In genomic region chr5:153504726-153505125, GRCh38 we compare ENCODE assay signal across 26 cellular contexts. TPM values are rescaled to one million over a fixed set of nuclear protein-coding genes. Genes with fewer than 3 reads are reported as not detected.
DNase-seq lines count a peak whose midpoint lies in the region; ATAC-seq and TF ChIP-seq lines count a peak whose summit lies in the region.
"Had no signal": no experiment of that assay in that cellular context is flagged by ENCODE, and none has a peak within 500 bp of the region (broad histone marks: within the 10 kb centered on the region; RNA-seq: fewer than 3 reads in every experiment).

No MANE protein-coding gene starts in this region.

- no peak overlapping the region for H3K14ac ChIP-seq in trophoblast cell (ENCODE audit: low read length)

- H3K27me3 ChIP-seq in esophagus muscularis mucosa (no peaks in the 10 kb centered on the region), trophoblast cell (ENCODE audit: insufficient read depth, low read length) (no peaks in the 10 kb centered on the region)
- H3K27me3 ChIP-seq: heart left ventricle, neural progenitor cell had no signal

- peaks cover 0 to 6% (median 3%) of the 10 kb centered on the region in 4 donors for H3K9me3 ChIP-seq in esophagus muscularis mucosa
- no peaks in the 10 kb centered on the region for H3K9me3 ChIP-seq in trophoblast cell (ENCODE audit: insufficient read depth, low read depth, low read length)
- H3K9me3 ChIP-seq: thoracic aorta had no signal

- no peak overlapping the region for H3K9ac ChIP-seq in trophoblast cell (ENCODE audit: low read length)
- H3K9ac ChIP-seq: neural progenitor cell had no signal

- H2AFZ ChIP-seq in trophoblast cell (ENCODE audit: insufficient read depth, low read length, poor library complexity): no peak overlapping the region
- H2AFZ ChIP-seq: neural progenitor cell had no signal

- H3K23ac ChIP-seq in trophoblast cell (ENCODE audit: low read length): no peak overlapping the region

- H3K27ac Mint-ChIP-seq in activated T-helper 2 cell treated with anti-CD3 and anti-CD28 coated beads, Interferon-gamma antibody, Interleukin-2, Interleukin-4, amounts not matched to agents 10 μg/mL and 5 μg/mL and 100 μg/mL, durations not matched to agents 14 hours and 24 hours and 36 hours: no peak overlapping the region
- H3K27ac Mint-ChIP-seq: activated CD8-positive, alpha-beta T cell treated with anti-CD3 and anti-CD28 coated beads, Interleukin-2, amount 10 ng/mL, durations not matched to agents 7 days and 5 days; activated naive CD8-positive, alpha-beta T cell treated with anti-CD3 and anti-CD28 coated beads, Interleukin-2, amount 50 U/mL, for 24 hours; CD4-positive, alpha-beta memory T cell had no signal

- H3K4ac ChIP-seq in trophoblast cell (ENCODE audit: low read depth, low read length): no peak overlapping the region

- no peak overlapping the region for H4K91ac ChIP-seq in trophoblast cell (ENCODE audit: low read depth, low read length)

- H3K4me1 ChIP-seq in esophagus muscularis mucosa (no peaks in the 10 kb centered on the region), trophoblast cell (ENCODE audit: control insufficient read depth in 1 of 2, insufficient read depth in 2 of 2, low read length in 2 of 2) (no peaks in the 10 kb centered on the region)
- H3K4me1 ChIP-seq: heart left ventricle had no signal

- no peak overlapping the region for H2BK120ac ChIP-seq in trophoblast cell (ENCODE audit: insufficient read depth, low read length, poor library complexity)

- peak; percentile 17 for DNase-seq in DMS79 treated with DMSO at 0.1 percent for 48 hours (lab: John Stamatoyannopoulos, UW)
- no peak for DNase-seq in DMS79 (lab: John Stamatoyannopoulos, UW)
- peak; percentile 9 for DNase-seq in NCI-H1694 (lab: John Stamatoyannopoulos, UW)
- peak; percentile 99 for DNase-seq in NCI-H69 (lab: John Stamatoyannopoulos, UW)
- peak; percentile 70 for DNase-seq in esophagus muscularis mucosa (ENCODE audit: extremely low spot score)
- DNase-seq in activated T-helper 2 cell treated with anti-CD3 and anti-CD28 coated beads, Interferon-gamma antibody, Interleukin-2, Interleukin-4, amounts not matched to agents 10 μg/mL and 5 μg/mL and 100 μg/mL, durations not matched to agents 14 hours and 24 hours and 36 hours (ENCODE audit: low spot score): no peak
- DNase-seq in trophoblast cell: no peak
- DNase-seq: activated CD4-positive, CD25-positive, alpha-beta regulatory T cell treated with anti-CD3 and anti-CD28 coated beads, Interleukin-2, amount 50 U/mL, for 72 hours; activated CD8-positive, alpha-beta T cell treated with anti-CD3 and anti-CD28 coated beads, Interleukin-2, amount 10 ng/mL, durations not matched to agents 7 days and 5 days; activated effector memory CD4-positive, alpha-beta T cell treated with anti-CD3 and anti-CD28 coated beads, Interleukin-2, amount 50 U/mL, for 16 hours; activated naive CD8-positive, alpha-beta T cell treated with anti-CD3 and anti-CD28 coated beads, Interleukin-2, amount 50 U/mL, for 24 hours; activated T-cell treated with anti-CD3 and anti-CD28 coated beads for 4 hours; AML-193; CD4-positive, alpha-beta memory T cell; cerebellar nuclear complex; heart left ventricle; KBM-7; stimulated activated CD4-positive, alpha-beta T cell treated with anti-CD3 and anti-CD28 coated beads, Interleukin-15, amount 100 ng/mL, for 24 hours; stimulated activated naive CD8-positive, alpha-beta T cell treated with anti-CD3 and anti-CD28 coated beads, Interleukin-15, Interleukin-2, amounts not matched to agents 100 U/mL and 50 U/mL, for 24 hours; T-helper 1 cell had no signal

- H4K8ac ChIP-seq in trophoblast cell (ENCODE audit: low read depth, low read length): no peak overlapping the region

- no peak overlapping the region for H3K4me2 ChIP-seq in trophoblast cell (ENCODE audit: low read length)
- H3K4me2 ChIP-seq: neural progenitor cell had no signal

- H3K79me2 ChIP-seq in trophoblast cell (ENCODE audit: control insufficient read depth, insufficient read depth, low read length, poor library complexity): no peaks in the 10 kb centered on the region

- H3K36me3 ChIP-seq in esophagus muscularis mucosa (no peaks in the 10 kb centered on the region), trophoblast cell (ENCODE audit: control insufficient read depth in 1 of 2, insufficient read depth in 2 of 2, low read length in 2 of 2) (no peaks in the 10 kb centered on the region)
- H3K36me3 ChIP-seq: heart left ventricle, neural progenitor cell, thoracic aorta had no signal

- no peaks in the 10 kb centered on the region for H3K4me1 Mint-ChIP-seq in activated T-helper 2 cell treated with anti-CD3 and anti-CD28 coated beads, Interferon-gamma antibody, Interleukin-2, Interleukin-4, amounts not matched to agents 10 μg/mL and 5 μg/mL and 100 μg/mL, durations not matched to agents 14 hours and 24 hours and 36 hours (ENCODE audit: low read depth)
- H3K4me1 Mint-ChIP-seq: activated naive CD8-positive, alpha-beta T cell treated with anti-CD3 and anti-CD28 coated beads, Interleukin-2, amount 50 U/mL, for 24 hours; CD4-positive, alpha-beta memory T cell had no signal

- WGBS in esophagus muscularis mucosa: 90% methylated on average over 3 of the region's 3 CpGs
- no CpG with 5 or more reads among the region's 3 CpGs for WGBS in trophoblast cell (ENCODE audit: extremely low coverage, insufficient coverage, insufficient read length)

- H3K4me3 Mint-ChIP-seq in activated T-helper 2 cell treated with anti-CD3 and anti-CD28 coated beads, Interferon-gamma antibody, Interleukin-2, Interleukin-4, amounts not matched to agents 10 μg/mL and 5 μg/mL and 100 μg/mL, durations not matched to agents 14 hours and 24 hours and 36 hours (ENCODE audit: low read depth): no peak overlapping the region
- H3K4me3 Mint-ChIP-seq: activated CD8-positive, alpha-beta T cell treated with anti-CD3 and anti-CD28 coated beads, Interleukin-2, amount 10 ng/mL, durations not matched to agents 7 days and 5 days; activated naive CD8-positive, alpha-beta T cell treated with anti-CD3 and anti-CD28 coated beads, Interleukin-2, amount 50 U/mL, for 24 hours; CD4-positive, alpha-beta memory T cell; neural progenitor cell had no signal

- H3K27me3 Mint-ChIP-seq in activated T-helper 2 cell treated with anti-CD3 and anti-CD28 coated beads, Interferon-gamma antibody, Interleukin-2, Interleukin-4, amounts not matched to agents 10 μg/mL and 5 μg/mL and 100 μg/mL, durations not matched to agents 14 hours and 24 hours and 36 hours (ENCODE audit: low read depth): no peaks in the 10 kb centered on the region
- H3K27me3 Mint-ChIP-seq: activated naive CD8-positive, alpha-beta T cell treated with anti-CD3 and anti-CD28 coated beads, Interleukin-2, amount 50 U/mL, for 24 hours; CD4-positive, alpha-beta memory T cell had no signal

- no peaks in the 10 kb centered on the region for H3K79me1 ChIP-seq in trophoblast cell (ENCODE audit: low read length)

- intact Hi-C loops in esophagus muscularis mucosa (cut with DNase I): no loop called here
- intact Hi-C loops in activated T-helper 2 cell treated with anti-CD3 and anti-CD28 coated beads, Interferon-gamma antibody, Interleukin-2, Interleukin-4, amounts not matched to agents 10 μg/mL and 5 μg/mL and 100 μg/mL, durations not matched to agents 14 hours and 24 hours and 36 hours (cut with micrococcal nuclease): no loop called here

- no peak for ATAC-seq in GM21529 (IDR thresholded peaks at IDR 0.05; ENCODE audit: unreplicated experiment)
- ATAC-seq: activated CD8-positive, alpha-beta T cell treated with anti-CD3 and anti-CD28 coated beads, Interleukin-2, amount 10 ng/mL, durations not matched to agents 7 days and 5 days; activated naive CD8-positive, alpha-beta T cell treated with anti-CD3 and anti-CD28 coated beads, Interleukin-2, amount 50 U/mL, for 24 hours; GM12878; heart left ventricle; stimulated activated naive CD8-positive, alpha-beta T cell treated with anti-CD3 and anti-CD28 coated beads, Interleukin-15, Interleukin-2, amounts not matched to agents 100 U/mL and 50 U/mL, for 24 hours had no signal

- TF ChIP-seq CTCF in esophagus muscularis mucosa (IDR thresholded peaks at IDR 0.05): no peak

- H3K27ac ChIP-seq in esophagus muscularis mucosa (replicated peaks in 1 of 4) (no peak overlapping the region), trophoblast cell (ENCODE audit: low read depth, low read length) (no peak overlapping the region)
- H3K27ac ChIP-seq: heart left ventricle, neural progenitor cell, thoracic aorta had no signal

- H2BK5ac ChIP-seq in trophoblast cell (ENCODE audit: low read depth, low read length, poor library complexity): no peak overlapping the region

- no peak overlapping the region for H3K18ac ChIP-seq in trophoblast cell (ENCODE audit: low read length)

- no peak overlapping the region for H2AK5ac ChIP-seq in trophoblast cell (ENCODE audit: low read length)

- TF ChIP-seq EP300 in esophagus muscularis mucosa (IDR thresholded peaks at IDR 0.05): no peak

- H3K4me3 ChIP-seq in esophagus muscularis mucosa (no peak overlapping the region), trophoblast cell (ENCODE audit: low read depth, low read length) (no peak overlapping the region)
- H3K4me3 ChIP-seq: GM12878, heart left ventricle, neural progenitor cell, thoracic aorta had no signal

- H4K12ac ChIP-seq in trophoblast cell (ENCODE audit: low read depth, low read length): no peak overlapping the region

- no peaks in the 10 kb centered on the region for H3K9me3 Mint-ChIP-seq in activated T-helper 2 cell treated with anti-CD3 and anti-CD28 coated beads, Interferon-gamma antibody, Interleukin-2, Interleukin-4, amounts not matched to agents 10 μg/mL and 5 μg/mL and 100 μg/mL, durations not matched to agents 14 hours and 24 hours and 36 hours
- H3K9me3 Mint-ChIP-seq: activated naive CD8-positive, alpha-beta T cell treated with anti-CD3 and anti-CD28 coated beads, Interleukin-2, amount 50 U/mL, for 24 hours had no signal

- no peaks in the 10 kb centered on the region for H3K36me3 Mint-ChIP-seq in activated T-helper 2 cell treated with anti-CD3 and anti-CD28 coated beads, Interferon-gamma antibody, Interleukin-2, Interleukin-4, amounts not matched to agents 10 μg/mL and 5 μg/mL and 100 μg/mL, durations not matched to agents 14 hours and 24 hours and 36 hours (ENCODE audit: low read depth)
- H3K36me3 Mint-ChIP-seq: CD4-positive, alpha-beta memory T cell had no signal

- TF ChIP-seq POLR2A in esophagus muscularis mucosa (IDR thresholded peaks at IDR 0.05; ENCODE audit: low read depth): no peak

- H2BK12ac ChIP-seq in trophoblast cell (ENCODE audit: low read length): no peak overlapping the region

RNA-seq across cellular contexts. Expression of gene GRIA1, which starts 14.3 kb away (rescaled TPM):
- 1 to 10 TPM in 2 of 4 donors, under 1 TPM in 2; 0.63 to 1.2 (median 0.93) TPM for total RNA-seq in esophagus muscularis mucosa
- total RNA-seq in activated T-helper 2 cell treated with anti-CD3 and anti-CD28 coated beads, Interferon-gamma antibody, Interleukin-2, Interleukin-4, amounts not matched to agents 10 μg/mL and 5 μg/mL and 100 μg/mL, durations not matched to agents 14 hours and 24 hours and 36 hours: not detected in 2 replicates
- 0.01 TPM in 1 of 2 replicates, not detected in the other for polyA plus RNA-seq in trophoblast cell (2013)
- total RNA-seq: activated CD8-positive, alpha-beta T cell treated with anti-CD3 and anti-CD28 coated beads, Interleukin-2, amount 10 ng/mL, durations not matched to agents 7 days and 5 days; CD4-positive, alpha-beta memory T cell; H4; SK-MEL-5 had no signal
- polyA plus RNA-seq: CD4-positive, alpha-beta memory T cell had no signal

Comparison
In these comparisons a context has a peak if more than half of its experiments do, and no peak if none do; other contexts are left out.
1. DNase-seq: peak in DMS79 treated with DMSO at 0.1 percent for 48 hours (single experiment), NCI-H1694 (single experiment), NCI-H69 (single experiment) and esophagus muscularis mucosa (single experiment); none in DMS79 (single experiment), activated T-helper 2 cell treated with anti-CD3 and anti-CD28 coated beads, Interferon-gamma antibody, Interleukin-2, Interleukin-4, amounts not matched to agents 10 μg/mL and 5 μg/mL and 100 μg/mL, durations not matched to agents 14 hours and 24 hours and 36 hours (single experiment) and trophoblast cell (0 of 2).